1 cellular context compared by ENCODE assay signal in genomic region chr5:148949871-148950863, GRCh38.
TF ChIP-seq lines count a peak whose summit lies in the region.

No MANE protein-coding gene starts in this region.

TF ChIP-seq in H1, 55 proteins besides CTCF, POLR2A, EP300 and RAD21:
- TF ChIP-seq POU5F1 (IDR thresholded peaks at IDR 0.05; ENCODE audit: low read depth, low read length): no peak
- no peak for TF ChIP-seq CBX8 (IDR thresholded peaks at IDR 0.05; ENCODE audit: borderline replicate concordance, low read depth, low read length)
- no peak for TF ChIP-seq CEBPB (IDR thresholded peaks at IDR 0.05; ENCODE audit: low read depth, low read length)
- no peak for TF ChIP-seq FOSL1 (IDR thresholded peaks at IDR 0.05; ENCODE audit: insufficient read depth, low read depth, low read length)
- no peak for TF ChIP-seq ATF3 (IDR thresholded peaks at IDR 0.05; ENCODE audit: insufficient read depth, low read depth, low read length)
- no peak for TF ChIP-seq CHD2 (IDR thresholded peaks at IDR 0.05; ENCODE audit: low read length)
- no peak for TF ChIP-seq TAF7 (optimal IDR thresholded peaks at IDR 0.05; ENCODE audit: borderline replicate concordance, low read depth, low read length)
- TF ChIP-seq SIN3A (conservative IDR thresholded peaks at IDR 0.05 in 1 of 2, IDR thresholded peaks at IDR 0.05 in 1 of 2; ENCODE audit: low read depth in 1 of 2, low read length in 2 of 2): no peak
- TF ChIP-seq POLR2AphosphoS5 (IDR thresholded peaks at IDR 0.05; ENCODE audit: low read depth, low read length): no peak
- TF ChIP-seq PHF8 (conservative IDR thresholded peaks at IDR 0.05; ENCODE audit: low read depth, low read length): no peak
- TF ChIP-seq USF2 (IDR thresholded peaks at IDR 0.05; ENCODE audit: low read length): no peak
- TF ChIP-seq NRF1 (IDR thresholded peaks at IDR 0.05; ENCODE audit: low read depth, low read length): no peak
- no peak for TF ChIP-seq GABPA (IDR thresholded peaks at IDR 0.05; ENCODE audit: borderline replicate concordance, insufficient read depth, low read length)
- TF ChIP-seq CTBP2 (IDR thresholded peaks at IDR 0.05; ENCODE audit: borderline replicate concordance, insufficient read depth, insufficient read length, low read length): no peak
- no peak for TF ChIP-seq SRF (IDR thresholded peaks at IDR 0.05; ENCODE audit: low read depth, low read length)
